Comparison of ENCODE assay signal across 18 cellular contexts in the genomic region with DNA sequence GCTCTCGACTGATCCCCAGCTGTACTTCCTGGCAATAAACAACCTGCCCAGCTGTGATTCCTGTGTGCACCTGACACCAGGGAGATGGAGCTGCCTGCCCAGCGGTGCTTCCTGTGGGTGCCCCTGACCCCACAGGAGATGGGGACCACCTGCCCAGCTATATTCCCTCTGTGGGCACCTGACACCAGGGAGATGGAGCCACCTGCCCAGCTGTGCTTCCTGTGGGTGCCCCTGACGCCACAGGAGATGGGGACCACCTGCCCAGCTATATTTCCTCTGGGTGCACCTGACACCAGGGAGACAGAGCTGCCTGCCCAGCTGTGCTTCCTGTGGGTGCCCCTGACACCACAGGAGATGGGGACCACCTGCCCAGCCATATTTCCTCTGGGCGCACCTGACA.
"Had no signal": no experiment of that assay in that cellular context is flagged by ENCODE, and none has a peak within 500 bp of the region (broad histone marks: within the 10 kb centered on the region; RNA-seq: fewer than 3 reads in every experiment).

No MANE protein-coding gene starts in this region.

- FAIRE-seq: pancreas had no signal

- DNase-seq: activated B cell treated with CpG ODN at 0.5 μM for 24 hours; activated CD4-positive, alpha-beta memory T cell treated with anti-CD3 and anti-CD28 coated beads for 36 hours; activated CD4-positive, alpha-beta T cell treated with anti-CD3 and anti-CD28 coated beads for 4 hours; amniotic stem cell; dermis blood vessel endothelial cell; effector memory CD4-positive, alpha-beta T cell; glutamatergic neuron; hypothalamus; islet precursor cell; natural killer cell; stimulated activated naive B cell treated with anti-CD40 and anti-IgM and Interleukin-4, amounts not matched to agents 10 μg/mL and 1 μg/mL and 100 μg/mL, for 72 hours had no signal

- H3K4me3 ChIP-seq: cardiac muscle cell, lung, pancreas, thoracic aorta had no signal

- ATAC-seq: left lobe of liver; natural killer cell; sciatic nerve; stimulated activated naive B cell treated with anti-CD40 and anti-IgM and Interleukin-4, amounts not matched to agents 10 μg/mL and 1 μg/mL and 100 μg/mL, for 72 hours had no signal

- H3K4me1 ChIP-seq: pancreas had no signal

- H3K36me3 ChIP-seq: cardiac muscle cell, neutrophil, pancreas, thoracic aorta had no signal

- H3K27me3 ChIP-seq: pancreas had no signal

- H3K27ac ChIP-seq: cardiac muscle cell, neutrophil, pancreas, thoracic aorta had no signal

- H3K9me3 ChIP-seq: neutrophil, pancreas, thoracic aorta had no signal
